Comparison of ENCODE assay signal across 20 cellular contexts in genomic region chr11:27162237-27162636, GRCh38.
"Had no signal": no experiment of that assay in that cellular context is flagged by ENCODE, and none has a peak within 500 bp of the region (broad histone marks: within the 10 kb centered on the region; RNA-seq: fewer than 3 reads in every experiment).

No MANE protein-coding gene starts in this region.

- H3K9me3 ChIP-seq: Peyer's patch, SJCRH30 had no signal

- H2AFZ ChIP-seq: PC-9 had no signal

- H3K4me2 ChIP-seq: PC-9 had no signal

- ATAC-seq: Right ventricle myocardium inferior, SK-N-SH treated with all-trans-retinoic acid at 6 μM for 48 hours had no signal

- H3K4me3 ChIP-seq: PC-9, Peyer's patch, SJCRH30 had no signal

- DNase-seq: KBM-7, MV-4-11, NCI-H1048, NCI-H1105, NCI-H1417, NCI-H146, NCI-H1694 treated with DMSO at 0.1 percent for 48 hours, NCI-H1930, NCI-H2081, NCI-H2107, NCI-H524, NCI-H526 treated with DMSO at 0.1 percent for 48 hours, NCI-H774, OCI-M1, PC-9, Peyer's patch, SHP77 treated with DMSO at 0.1 percent for 48 hours, SJCRH30 had no signal

- H3K4me1 ChIP-seq: Peyer's patch had no signal

- H3K36me3 ChIP-seq: Peyer's patch, SJCRH30 had no signal

- H3K27ac ChIP-seq: PC-9, Peyer's patch, SJCRH30 had no signal

- H3K27me3 ChIP-seq: SJCRH30 had no signal
